In genomic region chr3:128170866-128171516, GRCh38 we compare ENCODE assay signal across 8 cellular contexts. TPM values are rescaled to one million over a fixed set of nuclear protein-coding genes. Genes with fewer than 3 reads are reported as not detected.
DNase-seq lines count a peak whose midpoint lies in the region; ATAC-seq and TF ChIP-seq lines count a peak whose summit lies in the region.

No MANE protein-coding gene starts in this region.

- H3K4me3 Mint-ChIP-seq in T-helper 17 cell = no peak overlapping the region

- H3K36me3 Mint-ChIP-seq in T-helper 17 cell (ENCODE audit: low read depth) = no peaks in the 10 kb centered on the region

- H3K27ac Mint-ChIP-seq in T-helper 17 cell = no peak overlapping the region

- H3K9me3 ChIP-seq in gastroesophageal sphincter (no peaks in the 10 kb centered on the region), parathyroid adenoma (ENCODE audit: control insufficient read depth, low read length) (no peaks in the 10 kb centered on the region), T-helper 17 cell (ENCODE audit: control insufficient read depth, low read length, poor library complexity, severe bottlenecking) (no peaks in the 10 kb centered on the region)

- DNase-seq in GM04504 (ENCODE audit: low read depth) (peak; percentile 75), NCI-H146 treated with DMSO at 0.1 percent for 48 hours (lab: John Stamatoyannopoulos, UW; ENCODE audit: unreplicated experiment) (peak; percentile 76), UCSD-AML1 (lab: John Stamatoyannopoulos, UW; ENCODE audit: unreplicated experiment) (peak; percentile 62), T-helper 17 cell (no peak), cerebellar nuclear complex (lab: John Stamatoyannopoulos, UW) (no peak)
- no peak for DNase-seq in activated T-cell treated with anti-CD3 and anti-CD28 coated beads, Interleukin-2, amount 50 U/mL, for 48 hours

- H3K9ac ChIP-seq in parathyroid adenoma = no peak overlapping the region

- H3K27ac ChIP-seq in gastroesophageal sphincter (no peak overlapping the region), parathyroid adenoma (no peak overlapping the region)

- peaks cover 27% of the 10 kb centered on the region for H3K4me1 Mint-ChIP-seq in T-helper 17 cell

- no peak for TF ChIP-seq EP300 in gastroesophageal sphincter (IDR thresholded peaks at IDR 0.05)

- TF ChIP-seq CTCF in gastroesophageal sphincter (IDR thresholded peaks at IDR 0.05) (peak in 3 of 4 experiments; percentile 65 to 79 (median 73)), parathyroid adenoma (IDR thresholded peaks at IDR 0.05) (peak; percentile 83)

- no peak overlapping the region for H3K4me2 ChIP-seq in parathyroid adenoma (ENCODE audit: low read length)

- peaks cover 12% of the 10 kb centered on the region for H3K79me2 ChIP-seq in parathyroid adenoma

- ATAC-seq in gastroesophageal sphincter (peak; percentile 70), T-helper 17 cell (no peak)

- WGBS in gastroesophageal sphincter (ENCODE audit: low coverage in 1 of 2), 2 donors = 0 to 12% methylated on average over 1 to 5 of the region's 5 CpGs

- no peak overlapping the region for H3K4me3 ChIP-seq in gastroesophageal sphincter
- no peak overlapping the region for H3K4me3 ChIP-seq in parathyroid adenoma (ENCODE audit: low read depth, low read length)

- H3K27me3 Mint-ChIP-seq in T-helper 17 cell = no peaks in the 10 kb centered on the region

- TF ChIP-seq POLR2A in gastroesophageal sphincter (IDR thresholded peaks at IDR 0.05) = no peak

- H3K36me3 ChIP-seq in gastroesophageal sphincter = peaks cover 0 to 11% of the 10 kb centered on the region in 2 donors
- no peaks in the 10 kb centered on the region for H3K36me3 ChIP-seq in parathyroid adenoma (ENCODE audit: control insufficient read depth, insufficient read depth, low read length)

- H3K27me3 ChIP-seq in gastroesophageal sphincter (no peaks in the 10 kb centered on the region), parathyroid adenoma (ENCODE audit: control insufficient read depth, insufficient read depth, low read length) (no peaks in the 10 kb centered on the region)

- H2AFZ ChIP-seq in parathyroid adenoma = no peak overlapping the region

- H3K4me1 ChIP-seq in gastroesophageal sphincter = peaks cover 0 to 25% (median 0%) of the 10 kb centered on the region in 3 donors
- peaks cover 4% of the 10 kb centered on the region for H3K4me1 ChIP-seq in parathyroid adenoma

RNA-seq across cellular contexts. Expression of gene EEFSEC, which starts 17.7 kb away (rescaled TPM):
- total RNA-seq in gastroesophageal sphincter (10 to 100 TPM in 3 of 4 donors, 1 to 10 TPM in 1; 5.8 to 16.5 (median 11.4) TPM), T-helper 17 cell (10 to 100 TPM; 14.0 to 14.7 TPM)

RNA-seq across cellular contexts. Expression of gene RUVBL1, which starts 47.4 kb away (rescaled TPM):
- total RNA-seq in gastroesophageal sphincter (10 to 100 TPM; 19.4 to 27.8 (median 26.7) TPM), T-helper 17 cell (10 to 100 TPM; 18.5 to 21.3 TPM)

Comparison
In these comparisons a context has a peak if more than half of its experiments do, and no peak if none do; other contexts are left out.
1. DNase-seq: peak in GM04504 (single experiment), NCI-H146 treated with DMSO at 0.1 percent for 48 hours (single experiment) and UCSD-AML1 (single experiment); none in activated T-cell treated with anti-CD3 and anti-CD28 coated beads, Interleukin-2, amount 50 U/mL, for 48 hours (0 of 2), T-helper 17 cell (0 of 3) and cerebellar nuclear complex (0 of 2).